ENCODE assay signal across 18 cellular contexts in the genomic region with DNA sequence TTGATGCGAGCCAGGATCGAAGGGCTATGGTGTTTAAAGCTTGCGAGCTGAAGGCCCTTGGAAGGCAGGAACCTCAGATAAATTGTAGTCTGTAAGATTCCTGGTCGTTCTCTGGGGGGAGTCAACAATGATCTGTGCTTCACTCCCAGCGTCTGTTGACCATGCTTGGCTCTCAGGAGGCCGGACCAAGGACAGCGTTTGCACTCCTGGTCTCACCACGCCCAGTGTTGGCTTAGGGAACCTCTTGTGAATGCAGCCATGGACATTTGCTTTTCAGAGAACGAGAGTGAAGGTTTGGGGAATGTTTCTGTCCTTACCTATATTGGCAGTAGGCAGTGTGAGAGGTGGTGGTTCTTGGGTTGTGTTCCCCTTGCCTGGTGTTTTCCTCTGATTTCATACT.
DNase-seq lines count a peak whose midpoint lies in the region; ATAC-seq and TF ChIP-seq lines count a peak whose summit lies in the region.
"Had no signal": no experiment of that assay in that cellular context is flagged by ENCODE, and none has a peak within 500 bp of the region (broad histone marks: within the 10 kb centered on the region; RNA-seq: fewer than 3 reads in every experiment).

No MANE protein-coding gene starts in this region.

- CTCF ChIA-PET in CD4-positive, alpha-beta T cell (lab: Charles Lee) = no interaction called here

- H3K27me3 ChIP-seq in CD4-positive, alpha-beta T cell (ENCODE audit: control insufficient read depth, insufficient read depth, low read length) = no peaks in the 10 kb centered on the region
- no peaks in the 10 kb centered on the region for H3K27me3 ChIP-seq in GM23338 (ENCODE audit: insufficient read depth)
- H3K27me3 ChIP-seq in gastrocnemius medialis = no peaks in the 10 kb centered on the region

- H3K9me2 ChIP-seq in GM23338 (ENCODE audit: insufficient read depth) = no peaks in the 10 kb centered on the region
- H3K9me2 ChIP-seq: SK-N-SH had no signal

- peaks cover 36% of the 10 kb centered on the region for H4K20me1 ChIP-seq in GM23338 (replicated peaks; ENCODE audit: insufficient read depth)

- intact Hi-C loops in CD4-positive, alpha-beta T cell (cut with DNase I, micrococcal nuclease) = no loop called here
- intact Hi-C loops in gastrocnemius medialis (cut with DNase I; ENCODE audit: low total_unique reads) = loop anchor here (5.0 kb wide), 1 partner anchor 161 kb away; no protein-coding TSS in a partner anchor
- intact Hi-C loops in Right ventricle myocardium superior (cut with DNase I) = no loop called here
- intact Hi-C loops in left colon (cut with DNase I, micrococcal nuclease) = no loop called here

- no peak overlapping the region for H3K4me3 ChIP-seq in GM23338
- no peak overlapping the region for H3K4me3 ChIP-seq in gastrocnemius medialis

- TF ChIP-seq CTCF in CD4-positive, alpha-beta T cell (IDR thresholded peaks at IDR 0.05) = no peak
- TF ChIP-seq CTCF in GM23338 (conservative IDR thresholded peaks at IDR 0.05; ENCODE audit: low read depth in 2 of 2) (no peak), gastrocnemius medialis (IDR thresholded peaks at IDR 0.05 in 4 of 5, conservative IDR thresholded peaks at IDR 0.05 in 1 of 5) (no peak)

- H3K36me3 Mint-ChIP-seq in CD4-positive, alpha-beta T cell (ENCODE audit: low read depth) = peaks cover 55% of the 10 kb centered on the region
- peaks cover 19% of the 10 kb centered on the region for H3K36me3 Mint-ChIP-seq in GM23338 (ENCODE audit: low read depth)
- peaks cover 33% of the 10 kb centered on the region for H3K36me3 Mint-ChIP-seq in effector memory CD8-positive, alpha-beta T cell (ENCODE audit: insufficient read depth)

- peaks cover 71% of the 10 kb centered on the region for H3K79me2 ChIP-seq in GM23338 (replicated peaks; ENCODE audit: insufficient read depth)

- no peaks in the 10 kb centered on the region for H3K9me3 ChIP-seq in CD4-positive, alpha-beta T cell (ENCODE audit: control insufficient read depth, low read length)
- no peaks in the 10 kb centered on the region for H3K9me3 ChIP-seq in gastrocnemius medialis
- H3K9me3 ChIP-seq: SK-N-SH had no signal

- H3K27ac ChIP-seq in CD4-positive, alpha-beta T cell (ENCODE audit: low read depth, low read length) = no peak overlapping the region
- H3K27ac ChIP-seq in GM23338 (ENCODE audit: low read depth) (0 out of 2 replicates have a peak overlapping the region, but pooled peaks have one; percentile 42), gastrocnemius medialis (peak overlapping the region in 3 of 4 donors; percentile 64 to 80 (median 76))
- H3K27ac ChIP-seq: C4-2B, KMS-11 had no signal

- no peak overlapping the region for H3K4me2 ChIP-seq in GM23338
- H3K4me2 ChIP-seq: KMS-11, SK-N-SH had no signal

- ATAC-seq in CD4-positive, alpha-beta T cell (ENCODE audit: poor library complexity) = no peak
- ATAC-seq in GM23338 = no peak
- ATAC-seq in effector memory CD8-positive, alpha-beta T cell (replicated peaks) = no peak
- no peak for ATAC-seq in gastrocnemius medialis
- no peak for ATAC-seq in Right ventricle myocardium superior (ENCODE audit: poor library complexity)
- no peak for ATAC-seq in left colon

- in situ Hi-C loops in gastrocnemius medialis (cut with MboI; ENCODE audit: low sequenced_read_pairs in 4 of 4) = no loop called here

- no peak overlapping the region for H3K4me3 Mint-ChIP-seq in CD4-positive, alpha-beta T cell
- H3K4me3 Mint-ChIP-seq in GM23338 = no peak overlapping the region
- no peak overlapping the region for H3K4me3 Mint-ChIP-seq in effector memory CD8-positive, alpha-beta T cell

- POLR2A ChIA-PET in CD4-positive, alpha-beta T cell (lab: Charles Lee) = no interaction called here

- H3K4me1 ChIP-seq in GM23338 (ENCODE audit: insufficient read depth) = peaks cover 13% of the 10 kb centered on the region; the same call in 1 of the 2 replicates
- H3K4me1 ChIP-seq in gastrocnemius medialis = peaks cover 37 to 41% of the 10 kb centered on the region in 2 donors

- H3K36me3 ChIP-seq in GM23338 (ENCODE audit: insufficient read depth) (peaks cover 3% of the 10 kb centered on the region), gastrocnemius medialis (peaks cover 0 to 11% of the 10 kb centered on the region in 2 donors)

- H2AFZ ChIP-seq in GM23338 = no peak overlapping the region

- TF ChIP-seq POLR2A in gastrocnemius medialis (IDR thresholded peaks at IDR 0.05) = no peak

- no peaks in the 10 kb centered on the region for H3F3A ChIP-seq in GM23338 (replicated peaks; ENCODE audit: low read depth)

- H3K27ac Mint-ChIP-seq in CD4-positive, alpha-beta T cell = peak overlapping the region; percentile 20
- no peak overlapping the region for H3K27ac Mint-ChIP-seq in GM23338
- peak overlapping the region; percentile 64 to 79 for H3K27ac Mint-ChIP-seq in effector memory CD8-positive, alpha-beta T cell

- DNase-seq in CD4-positive, alpha-beta T cell = no peak
- DNase-seq in GM23338 (ENCODE audit: low spot score) (no peak), gastrocnemius medialis (no peak), A172 (ENCODE audit: low spot score) (no peak), Right ventricle myocardium superior (no peak), left colon (no peak)
- DNase-seq in effector memory CD8-positive, alpha-beta T cell = no peak
- DNase-seq: AML-193, Calu3, GOT3, NCI-H1417 treated with DMSO at 0.1 percent for 48 hours, NCI-H187 treated with DMSO at 0.1 percent for 48 hours, NCI-H2227 treated with DMSO at 0.1 percent for 48 hours, NCI-H510A treated with DMSO at 0.1 percent for 48 hours, SHP77 treated with DMSO at 0.1 percent for 48 hours, SK-N-SH had no signal

- no peaks in the 10 kb centered on the region for H3K9me3 Mint-ChIP-seq in CD4-positive, alpha-beta T cell
- H3K9me3 Mint-ChIP-seq in GM23338 = no peaks in the 10 kb centered on the region
- no peaks in the 10 kb centered on the region for H3K9me3 Mint-ChIP-seq in effector memory CD8-positive, alpha-beta T cell

- peaks cover 55% of the 10 kb centered on the region for H3K4me1 Mint-ChIP-seq in CD4-positive, alpha-beta T cell (ENCODE audit: low read depth)
- peaks cover 24% of the 10 kb centered on the region for H3K4me1 Mint-ChIP-seq in GM23338
- peaks cover 32 to 52% of the 10 kb centered on the region in 2 donors for H3K4me1 Mint-ChIP-seq in effector memory CD8-positive, alpha-beta T cell (ENCODE audit: low read depth in 2 of 2)

- H3K27me3 Mint-ChIP-seq in CD4-positive, alpha-beta T cell = no peaks in the 10 kb centered on the region
- H3K27me3 Mint-ChIP-seq in GM23338 (ENCODE audit: insufficient read depth, low read depth, poor library complexity) = no peaks in the 10 kb centered on the region
- no peaks in the 10 kb centered on the region for H3K27me3 Mint-ChIP-seq in effector memory CD8-positive, alpha-beta T cell

TF ChIP-seq in GM23338, 12 proteins besides CTCF, POLR2A, EP300 and RAD21 (continues in another document):
- no peak for TF ChIP-seq JUNB (IDR thresholded peaks at IDR 0.05; ENCODE audit: unreplicated experiment)
- TF ChIP-seq, protein P1, sequence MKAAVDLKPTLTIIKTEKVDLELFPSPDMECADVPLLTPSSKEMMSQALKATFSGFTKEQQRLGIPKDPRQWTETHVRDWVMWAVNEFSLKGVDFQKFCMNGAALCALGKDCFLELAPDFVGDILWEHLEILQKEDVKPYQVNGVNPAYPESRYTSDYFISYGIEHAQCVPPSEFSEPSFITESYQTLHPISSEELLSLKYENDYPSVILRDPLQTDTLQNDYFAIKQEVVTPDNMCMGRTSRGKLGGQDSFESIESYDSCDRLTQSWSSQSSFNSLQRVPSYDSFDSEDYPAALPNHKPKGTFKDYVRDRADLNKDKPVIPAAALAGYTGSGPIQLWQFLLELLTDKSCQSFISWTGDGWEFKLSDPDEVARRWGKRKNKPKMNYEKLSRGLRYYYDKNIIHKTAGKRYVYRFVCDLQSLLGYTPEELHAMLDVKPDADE (IDR thresholded peaks at IDR 0.05) = no peak
- no peak for TF ChIP-seq STAT1 (IDR thresholded peaks at IDR 0.05; ENCODE audit: unreplicated experiment)
- no peak for TF ChIP-seq EZH2phosphoT487 (IDR thresholded peaks at IDR 0.05; ENCODE audit: unreplicated experiment)
- TF ChIP-seq ZNF331 (CRISPR knock-in tag; IDR thresholded peaks at IDR 0.05; ENCODE audit: low read depth) = no peak
